In genomic region chr2:24559714-24560113, GRCh38 we compare ENCODE assay signal across 15 cellular contexts.
A peak's percentile ranks its signal among the peaks of the same experiment; 100 is the strongest.
DNase-seq lines count a peak whose midpoint lies in the region; ATAC-seq, FAIRE-seq and TF ChIP-seq lines count a peak whose summit lies in the region.
"Had no signal": no experiment of that assay in that cellular context is flagged by ENCODE, and none has a peak within 500 bp of the region (broad histone marks: within the 10 kb centered on the region; RNA-seq: fewer than 3 reads in every experiment).

No MANE protein-coding gene starts in this region.

- H3K9me3 Mint-ChIP-seq in MCF 10A (ENCODE audit: unreplicated experiment), result no peaks in the 10 kb centered on the region

- no peak overlapping the region for H3K4me2 ChIP-seq in PC-3 (ENCODE audit: low read length)

- no peaks in the 10 kb centered on the region for H3F3A ChIP-seq in PC-3 (ENCODE audit: low read length, unreplicated experiment)

- H3K9me3 ChIP-seq in breast epithelium (no peaks in the 10 kb centered on the region), heart right ventricle (peaks cover 0 to 12% (median 0%) of the 10 kb centered on the region in 11 donors), PC-3 (ENCODE audit: low read length) (no peaks in the 10 kb centered on the region)
- H3K9me3 ChIP-seq: gastroesophageal sphincter, suprapubic skin had no signal

- H3K9ac ChIP-seq in PC-3 (ENCODE audit: low read length), result no peak overlapping the region

- no peaks in the 10 kb centered on the region for H3K36me3 Mint-ChIP-seq in MCF 10A (ENCODE audit: insufficient read depth, unreplicated experiment)

- H3K4me3 Mint-ChIP-seq in MCF 10A (ENCODE audit: unreplicated experiment), result no peak overlapping the region
- H3K4me3 Mint-ChIP-seq: B cell had no signal

- no peaks in the 10 kb centered on the region for H3K36me3 ChIP-seq in breast epithelium
- H3K36me3 ChIP-seq in heart right ventricle, result peaks cover 0 to 18% (median 0%) of the 10 kb centered on the region in 9 donors
- H3K36me3 ChIP-seq in PC-3 (ENCODE audit: low read depth, low read length), result no peaks in the 10 kb centered on the region

- ATAC-seq in heart right ventricle, result peak in 7 of 8 donors; percentile 43 to 76 (median 53)
- no peak for ATAC-seq in PC-3
- ATAC-seq: gastroesophageal sphincter had no signal

- peaks cover 7% of the 10 kb centered on the region for H3K4me1 Mint-ChIP-seq in MCF 10A (ENCODE audit: insufficient read depth, unreplicated experiment)

- H2AFZ ChIP-seq in PC-3 (ENCODE audit: low read length), result no peak overlapping the region

- intact Hi-C loops in MCF 10A (cut with micrococcal nuclease) (no loop called here), breast epithelium (cut with DNase I; ENCODE audit: low total_unique reads) (no loop called here), heart right ventricle (cut with DNase I) (no loop called here), PC-3 (cut with micrococcal nuclease) (no loop called here)

- no peak for TF ChIP-seq POLR2A in breast epithelium (IDR thresholded peaks at IDR 0.05)

- no peak for TF ChIP-seq CTCF in MCF 10A (IDR thresholded peaks at IDR 0.05; ENCODE audit: unreplicated experiment)
- no peak for TF ChIP-seq CTCF in breast epithelium (IDR thresholded peaks at IDR 0.05)
- no peak for TF ChIP-seq CTCF in astrocyte of the cerebellum (IDR thresholded peaks at IDR 0.05; ENCODE audit: low read depth, low read length, missing control alignments)
- no peak for TF ChIP-seq CTCF in heart right ventricle (IDR thresholded peaks at IDR 0.05)
- no peak for TF ChIP-seq CTCF in PC-3 (conservative IDR thresholded peaks at IDR 0.05; ENCODE audit: low read depth, low read length)

- H3K27ac ChIP-seq in breast epithelium, result no peak overlapping the region
- H3K27ac ChIP-seq in heart right ventricle, result peak overlapping the region in 2 of 10 donors; percentile 18 to 29
- peak overlapping the region; percentile 50 for H3K27ac ChIP-seq in temporal lobe (ENCODE audit: low read depth, low read length)
- H3K27ac ChIP-seq in PC-3 (ENCODE audit: low read length), result no peak overlapping the region
- H3K27ac ChIP-seq: suprapubic skin had no signal

- CTCF ChIA-PET in MCF 10A (lab: Yijun Ruan, JAX), result interaction anchor here (0.6 to 0.7 kb wide), 2 partner anchors 137 to 1011 kb away, joined by 3 to 5 read pairs; no protein-coding TSS in a partner anchor
- CTCF ChIA-PET in PC-3 (lab: Charles Lee), result no interaction called here

- peak; percentile 8 for DNase-seq in MCF 10A (ENCODE audit: unreplicated experiment)
- no peak for DNase-seq in breast epithelium (ENCODE audit: low spot score in 2 of 2)
- peak; percentile 44 for DNase-seq in astrocyte of the cerebellum (ENCODE audit: low read depth)
- DNase-seq in heart right ventricle, result peak in 1 of 2 donors; percentile 10
- DNase-seq in PC-3, result no peak
- DNase-seq in A172 (ENCODE audit: low spot score), result no peak
- no peak for DNase-seq in RCC 7860 (ENCODE audit: low spot score)
- DNase-seq: aorta, GOT3, NCI-H2081 treated with DMSO at 0.1 percent for 48 hours, posterior cingulate gyrus had no signal

- H3K27me3 Mint-ChIP-seq in MCF 10A (ENCODE audit: insufficient read depth, unreplicated experiment), result no peaks in the 10 kb centered on the region
- H3K27me3 Mint-ChIP-seq: B cell had no signal

- WGBS in heart right ventricle, 2 donors, result 29 to 59% methylated on average over 1 of the region's 1 CpG

- no peaks in the 10 kb centered on the region for H3K27me3 ChIP-seq in breast epithelium
- no peaks in the 10 kb centered on the region for H3K27me3 ChIP-seq in heart right ventricle
- no peaks in the 10 kb centered on the region for H3K27me3 ChIP-seq in PC-3 (ENCODE audit: low read length)
- H3K27me3 ChIP-seq: gastroesophageal sphincter, suprapubic skin had no signal

- H3K4me1 ChIP-seq in breast epithelium, result peaks cover 0 to 13% of the 10 kb centered on the region in 2 donors
- H3K4me1 ChIP-seq in heart right ventricle, result peaks cover 11 to 39% (median 31%) of the 10 kb centered on the region in 9 donors
- no peaks in the 10 kb centered on the region for H3K4me1 ChIP-seq in PC-3 (ENCODE audit: insufficient read depth, low read length)

- POLR2A ChIA-PET in MCF 10A (lab: Yijun Ruan, JAX), result no interaction called here
- POLR2A ChIA-PET in PC-3 (lab: Charles Lee; ENCODE audit: unreplicated experiment), result no interaction called here

- FAIRE-seq in RCC 7860 (lab: Jason Lieb, UNC), result no peak

- H3K27ac Mint-ChIP-seq in MCF 10A (ENCODE audit: low read depth, unreplicated experiment), result no peak overlapping the region
- H3K27ac Mint-ChIP-seq: B cell had no signal

- no peaks in the 10 kb centered on the region for H3K9me2 ChIP-seq in PC-3 (replicated peaks; ENCODE audit: low read length)

- H3K4me3 ChIP-seq in breast epithelium, result no peak overlapping the region
- no peak overlapping the region for H3K4me3 ChIP-seq in astrocyte of the cerebellum (ENCODE audit: low read depth, low read length)
- H3K4me3 ChIP-seq in heart right ventricle, result no peak overlapping the region
- no peak overlapping the region for H3K4me3 ChIP-seq in PC-3 (ENCODE audit: low read length)
- H3K4me3 ChIP-seq: gastroesophageal sphincter, suprapubic skin had no signal

- no peaks in the 10 kb centered on the region for H4K20me1 ChIP-seq in PC-3 (ENCODE audit: low read length)

- BruUV-seq in MCF 10A (replicated peaks; lab: Mats Ljungman, UMichigan) (no TSS peak), PC-3 (replicated peaks; lab: Mats Ljungman, UMichigan) (no TSS peak)

- in situ Hi-C loops in astrocyte of the cerebellum (cut with HindIII; ENCODE audit: low sequenced_read_pairs), result loop anchor here (5.0 kb wide), 1 partner anchor 58 kb away; no protein-coding TSS in a partner anchor

- H3K79me2 ChIP-seq in PC-3 (ENCODE audit: low read length), result no peaks in the 10 kb centered on the region

Comparison
In these comparisons a context has a peak if more than half of its experiments do, and no peak if none do; other contexts are left out.
1. DNase-seq: peak in MCF 10A (single experiment) and astrocyte of the cerebellum (single experiment); none in breast epithelium (0 of 2), PC-3 (single experiment), A172 (single experiment) and RCC 7860 (single experiment).